20 cellular contexts compared by ENCODE assay signal in genomic region chr7:111820621-111821020, GRCh38.
"Had no signal": no experiment of that assay in that cellular context is flagged by ENCODE, and none has a peak within 500 bp of the region (broad histone marks: within the 10 kb centered on the region; RNA-seq: fewer than 3 reads in every experiment).

No MANE protein-coding gene starts in this region.

- H3K36me3 ChIP-seq: ovary, uterus had no signal

- H3K27me3 ChIP-seq: hepatocyte, left lung, ovary, tibial nerve, uterus had no signal

- ATAC-seq: left colon; left lung; lower lobe of right lung; natural killer cell treated with Interleukin-12 subunit alpha and Interleukin-12 subunit beta and Interleukin-15 and Interleukin-18, amount 100 ng/mL, for 72 hours; right cardiac atrium; sciatic nerve; stimulated activated effector memory CD8-positive, alpha-beta T cell treated with anti-CD3 and anti-CD28 coated beads, Interleukin-12 subunit alpha, Interleukin-12 subunit beta, amount 100 ng/mL, for 72 hours had no signal

- H3K9me3 ChIP-seq: left lung, lower lobe of right lung, ovary, tibial nerve, uterus had no signal

- H3K4me1 ChIP-seq: left lung, lower lobe of right lung, tibial nerve, uterus had no signal

- H3K4me2 ChIP-seq: hepatocyte had no signal

- H2AFZ ChIP-seq: hepatocyte had no signal

- DNase-seq: left colon; left lung; lower lobe of right lung; mammary epithelial cell; mesenchymal stem cell; naive B cell; ovary; retina; right cardiac atrium; stimulated activated CD4-positive, alpha-beta T cell treated with anti-CD3 and anti-CD28 coated beads, Interleukin-12 subunit alpha, Interleukin-12 subunit beta, amount 100 ng/mL, for 4 hours; stimulated activated CD4-positive, alpha-beta T cell treated with anti-CD3 and anti-CD28 coated beads, Interleukin-15, amount 100 ng/mL, for 24 hours; stimulated activated CD4-positive, alpha-beta T cell treated with anti-CD3 and anti-CD28 coated beads, Interleukin-4, amount 100 ng/mL, for 24 hours; stimulated activated naive CD4-positive, alpha-beta T cell; uterus had no signal

- H3K4me3 ChIP-seq: hepatocyte, left lung, lower lobe of right lung, ovary, skin epidermis, tibial nerve, uterus had no signal

- H3K27ac ChIP-seq: hepatocyte, left lung, lower lobe of right lung, ovary, skin epidermis, tibial nerve, uterus had no signal
